ENCODE assay signal across 2 cellular contexts in the genomic region with DNA sequence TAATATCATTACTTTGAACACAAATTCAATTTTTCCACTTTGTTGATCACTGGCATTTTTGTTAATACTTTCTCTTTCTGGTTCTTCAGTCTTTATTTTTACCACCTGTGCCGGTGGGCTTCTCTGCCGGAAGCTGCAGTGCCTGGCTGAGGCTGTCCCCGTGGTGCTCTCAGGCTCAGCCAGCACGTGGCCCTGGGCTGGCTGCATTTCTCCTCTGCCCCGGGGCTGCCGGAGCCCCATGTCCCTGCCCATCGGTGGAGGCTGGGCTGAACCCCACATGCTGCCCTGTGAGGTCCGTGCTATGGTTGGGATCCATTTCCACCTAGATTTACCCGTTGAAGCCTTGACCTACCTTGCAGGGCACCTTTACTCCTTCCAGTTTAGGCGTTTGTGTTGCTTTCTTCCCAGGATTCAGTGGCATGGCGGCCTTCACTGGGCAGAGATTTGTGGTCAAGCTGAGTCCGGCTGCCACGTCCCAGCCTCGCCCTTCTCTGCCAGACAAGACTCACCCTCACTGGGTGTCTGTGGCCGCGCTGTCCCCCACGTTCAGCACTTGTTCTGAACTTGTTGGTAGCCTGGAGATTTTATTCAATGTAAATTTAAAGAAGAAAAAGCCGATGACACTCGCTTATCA.
TF ChIP-seq lines count a peak whose summit lies in the region.

No MANE protein-coding gene starts in this region.

TF ChIP-seq in HepG2, 621 proteins besides CTCF, POLR2A, EP300 and RAD21:
- no peak for TF ChIP-seq NBN (conservative IDR thresholded peaks at IDR 0.05)
- TF ChIP-seq GABPB1 (CRISPR knock-in tag; IDR thresholded peaks at IDR 0.05) = 0 out of 2 replicates have a peak, but pooled peaks have one; percentile 13
- no peak for TF ChIP-seq ATF6 (CRISPR knock-in tag; conservative IDR thresholded peaks at IDR 0.05)
- no peak for TF ChIP-seq MTF2 (CRISPR knock-in tag; IDR thresholded peaks at IDR 0.05; ENCODE audit: borderline replicate concordance)
- TF ChIP-seq, protein P1, sequence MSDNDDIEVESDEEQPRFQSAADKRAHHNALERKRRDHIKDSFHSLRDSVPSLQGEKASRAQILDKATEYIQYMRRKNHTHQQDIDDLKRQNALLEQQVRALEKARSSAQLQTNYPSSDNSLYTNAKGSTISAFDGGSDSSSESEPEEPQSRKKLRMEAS (IDR thresholded peaks at IDR 0.05) = 0 out of 2 replicates have a peak, but pooled peaks have one; percentile 54
- TF ChIP-seq SMYD3 (CRISPR knock-in tag; IDR thresholded peaks at IDR 0.05) = no peak
- no peak for TF ChIP-seq ZNF292 (CRISPR knock-in tag; IDR thresholded peaks at IDR 0.05; ENCODE audit: borderline replicate concordance, low read depth)
- no peak for TF ChIP-seq PATZ1 (CRISPR knock-in tag; IDR thresholded peaks at IDR 0.05)
- no peak for TF ChIP-seq ZKSCAN1 (IDR thresholded peaks at IDR 0.05; ENCODE audit: low read length)
- TF ChIP-seq ZNF687 (CRISPR knock-in tag; IDR thresholded peaks at IDR 0.05) = peak; percentile 54
- no peak for TF ChIP-seq SCMH1 (CRISPR knock-in tag; IDR thresholded peaks at IDR 0.05; ENCODE audit: borderline replicate concordance)
- no peak for TF ChIP-seq SNAI1 (CRISPR knock-in tag; IDR thresholded peaks at IDR 0.05; ENCODE audit: borderline replicate concordance)
TF ChIP-seq in HepG2: peak in this region for 3.

TF ChIP-seq in K562, 482 proteins besides CTCF, POLR2A, EP300 and RAD21:
- TF ChIP-seq, protein P2, sequence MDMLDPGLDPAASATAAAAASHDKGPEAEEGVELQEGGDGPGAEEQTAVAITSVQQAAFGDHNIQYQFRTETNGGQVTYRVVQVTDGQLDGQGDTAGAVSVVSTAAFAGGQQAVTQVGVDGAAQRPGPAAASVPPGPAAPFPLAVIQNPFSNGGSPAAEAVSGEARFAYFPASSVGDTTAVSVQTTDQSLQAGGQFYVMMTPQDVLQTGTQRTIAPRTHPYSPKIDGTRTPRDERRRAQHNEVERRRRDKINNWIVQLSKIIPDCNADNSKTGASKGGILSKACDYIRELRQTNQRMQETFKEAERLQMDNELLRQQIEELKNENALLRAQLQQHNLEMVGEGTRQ (CRISPR knock-in tag; IDR thresholded peaks at IDR 0.05) = 0 out of 2 replicates have a peak, but pooled peaks have one; percentile 8
- no peak for TF ChIP-seq TCFL5 (CRISPR knock-in tag; conservative IDR thresholded peaks at IDR 0.05)
- TF ChIP-seq RBFOX2 (IDR thresholded peaks at IDR 0.05; ENCODE audit: low read depth, low read length) = no peak
- TF ChIP-seq MIER1 (IDR thresholded peaks at IDR 0.05; ENCODE audit: low read depth) = no peak
- no peak for TF ChIP-seq ZNF212 (CRISPR knock-in tag; IDR thresholded peaks at IDR 0.05)
- TF ChIP-seq GTF2B (IDR thresholded peaks at IDR 0.05; ENCODE audit: extremely low read depth, insufficient read length) = no peak
